Comparison of ENCODE assay signal across 9 cellular contexts in the genomic region with DNA sequence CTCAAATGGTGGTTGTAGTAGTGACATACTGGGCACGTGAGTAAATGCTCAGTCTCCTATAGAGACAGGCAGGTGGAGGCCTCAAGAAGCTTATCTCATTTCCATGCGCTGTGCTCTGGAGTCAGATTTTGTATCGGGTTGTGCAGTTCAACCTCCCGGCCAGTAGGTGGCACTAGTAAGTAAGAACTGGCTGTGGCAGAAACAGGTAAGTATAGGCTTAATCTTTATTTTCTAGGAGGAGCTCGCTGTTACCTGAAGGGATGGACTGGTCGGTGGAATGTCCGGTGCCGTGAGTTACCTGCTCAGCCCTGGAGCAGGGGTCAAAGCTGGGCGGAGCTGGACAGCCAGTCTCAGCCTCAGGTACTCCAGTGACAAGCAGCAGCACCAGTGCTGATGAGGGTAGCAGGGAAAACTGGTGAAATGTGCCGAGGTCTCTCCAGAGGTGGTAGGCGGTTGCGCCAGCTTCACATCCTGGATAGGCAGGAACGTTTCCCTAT.
A peak's percentile ranks its signal among the peaks of the same experiment; 100 is the strongest.
DNase-seq lines count a peak whose midpoint lies in the region; ATAC-seq, FAIRE-seq and TF ChIP-seq lines count a peak whose summit lies in the region.
"Had no signal": no experiment of that assay in that cellular context is flagged by ENCODE, and none has a peak within 500 bp of the region (broad histone marks: within the 10 kb centered on the region; RNA-seq: fewer than 3 reads in every experiment).

No MANE protein-coding gene starts in this region.

- H3K4me1 ChIP-seq in ES-I3 (ENCODE audit: insufficient read depth, low read length) = no peaks in the 10 kb centered on the region
- H3K4me1 ChIP-seq in astrocyte (ENCODE audit: insufficient read depth, low read length) = no peaks in the 10 kb centered on the region

- no peak overlapping the region for H3K27ac ChIP-seq in RWPE1
- H3K27ac ChIP-seq in astrocyte (ENCODE audit: low read depth, low read length) = no peak overlapping the region

- H3K4me2 ChIP-seq in astrocyte (ENCODE audit: low read length) = no peak overlapping the region

- H3K27me3 ChIP-seq in astrocyte (ENCODE audit: insufficient read depth, low read length) = no peaks in the 10 kb centered on the region

- H3K4me3 Mint-ChIP-seq in astrocyte (ENCODE audit: unreplicated experiment) = no peak overlapping the region
- H3K4me3 Mint-ChIP-seq: dendritic cell treated with granulocyte-macrophage colony-stimulating factor and Interleukin-4, amounts not matched to agents 40 ng/mL and 50 ng/mL, for 4 days had no signal

- no peak overlapping the region for H3K4me3 ChIP-seq in astrocyte (ENCODE audit: insufficient read depth, low read depth, low read length)

- H3K4me1 Mint-ChIP-seq in astrocyte (ENCODE audit: low read depth, unreplicated experiment) = no peaks in the 10 kb centered on the region

- H2AFZ ChIP-seq in astrocyte (ENCODE audit: low read depth, low read length) = no peak overlapping the region

- ATAC-seq in GM21526 (IDR thresholded peaks at IDR 0.05; ENCODE audit: low FRiP score, unreplicated experiment) = peak; percentile 95

- H3K36me3 ChIP-seq in ES-I3 (ENCODE audit: insufficient read depth, low read length) (no peaks in the 10 kb centered on the region), astrocyte (ENCODE audit: insufficient read depth, low read length) (no peaks in the 10 kb centered on the region)

- FAIRE-seq in astrocyte (lab: Jason Lieb, UNC) = no peak

- H3K9ac ChIP-seq in ES-I3 (ENCODE audit: low read depth, low read length) (peak overlapping the region; percentile 78), astrocyte (ENCODE audit: low read length) (no peak overlapping the region)

- H3K27me3 Mint-ChIP-seq in astrocyte (ENCODE audit: low read depth, unreplicated experiment) = no peaks in the 10 kb centered on the region
- H3K27me3 Mint-ChIP-seq: dendritic cell treated with granulocyte-macrophage colony-stimulating factor and Interleukin-4, amounts not matched to agents 40 ng/mL and 50 ng/mL, for 4 days had no signal

- H4K20me1 ChIP-seq in astrocyte (ENCODE audit: insufficient read depth, low read length) = no peaks in the 10 kb centered on the region

- H3K27ac Mint-ChIP-seq in astrocyte (ENCODE audit: unreplicated experiment) = no peak overlapping the region
- H3K27ac Mint-ChIP-seq: dendritic cell treated with granulocyte-macrophage colony-stimulating factor and Interleukin-4, amounts not matched to agents 40 ng/mL and 50 ng/mL, for 4 days had no signal

- TF ChIP-seq CTCF in RWPE1 (conservative IDR thresholded peaks at IDR 0.05; ENCODE audit: low read depth) (peak; percentile 88), astrocyte (IDR thresholded peaks at IDR 0.05; ENCODE audit: insufficient read depth, low read depth, low read length) (peak; percentile 52)

- no peaks in the 10 kb centered on the region for H3K36me3 Mint-ChIP-seq in astrocyte (ENCODE audit: low read depth, unreplicated experiment)

- peaks cover 5% of the 10 kb centered on the region for H3K9me3 Mint-ChIP-seq in astrocyte (ENCODE audit: unreplicated experiment)
- H3K9me3 Mint-ChIP-seq: dendritic cell treated with granulocyte-macrophage colony-stimulating factor and Interleukin-4, amounts not matched to agents 40 ng/mL and 50 ng/mL, for 4 days had no signal

- H3K9me3 ChIP-seq in ES-I3 (ENCODE audit: control insufficient read depth, insufficient read depth, low read length) = no peaks in the 10 kb centered on the region
- no peaks in the 10 kb centered on the region for H3K9me3 ChIP-seq in astrocyte (ENCODE audit: insufficient read depth, low read depth, low read length)

- no peaks in the 10 kb centered on the region for H3K79me2 ChIP-seq in astrocyte (ENCODE audit: insufficient read depth, low read length)

- DNase-seq in HT-29 (ENCODE audit: low spot score) (peak; percentile 88), RWPE1 (ENCODE audit: low spot score) (peak; percentile 45), astrocyte (ENCODE audit: low read depth) (no peak), iPS-NIHi7 (ENCODE audit: extremely low spot score) (peak; percentile 74), GM19240 (ENCODE audit: insufficient read length, low spot score) (no peak)
- DNase-seq in stimulated activated CD4-positive, alpha-beta T cell treated with anti-CD3 and anti-CD28 coated beads, Interleukin-2, amount 100 ng/mL, for 48 hours = peak; percentile 36 to 37

- POLR2A ChIA-PET in RWPE1 (lab: Yijun Ruan, JAX; ENCODE audit: low non-redundant PET) = no interaction called here

- CTCF ChIA-PET in RWPE1 (lab: Yijun Ruan, JAX) = interaction anchor here (0.5 to 2.2 kb wide), 11 partner anchors 12 to 1494 kb away, joined by 3 to 12 read pairs (median 4); no protein-coding TSS in a partner anchor

Comparison
In these comparisons a context has a peak if more than half of its experiments do, and no peak if none do; other contexts are left out.
1. DNase-seq: peak in HT-29 (single experiment), RWPE1 (single experiment), iPS-NIHi7 (single experiment) and stimulated activated CD4-positive, alpha-beta T cell treated with anti-CD3 and anti-CD28 coated beads, Interleukin-2, amount 100 ng/mL, for 48 hours (2 of 2); none in astrocyte (single experiment) and GM19240 (single experiment).